Comparison of ENCODE assay signal across 8 cellular contexts in the genomic region with DNA sequence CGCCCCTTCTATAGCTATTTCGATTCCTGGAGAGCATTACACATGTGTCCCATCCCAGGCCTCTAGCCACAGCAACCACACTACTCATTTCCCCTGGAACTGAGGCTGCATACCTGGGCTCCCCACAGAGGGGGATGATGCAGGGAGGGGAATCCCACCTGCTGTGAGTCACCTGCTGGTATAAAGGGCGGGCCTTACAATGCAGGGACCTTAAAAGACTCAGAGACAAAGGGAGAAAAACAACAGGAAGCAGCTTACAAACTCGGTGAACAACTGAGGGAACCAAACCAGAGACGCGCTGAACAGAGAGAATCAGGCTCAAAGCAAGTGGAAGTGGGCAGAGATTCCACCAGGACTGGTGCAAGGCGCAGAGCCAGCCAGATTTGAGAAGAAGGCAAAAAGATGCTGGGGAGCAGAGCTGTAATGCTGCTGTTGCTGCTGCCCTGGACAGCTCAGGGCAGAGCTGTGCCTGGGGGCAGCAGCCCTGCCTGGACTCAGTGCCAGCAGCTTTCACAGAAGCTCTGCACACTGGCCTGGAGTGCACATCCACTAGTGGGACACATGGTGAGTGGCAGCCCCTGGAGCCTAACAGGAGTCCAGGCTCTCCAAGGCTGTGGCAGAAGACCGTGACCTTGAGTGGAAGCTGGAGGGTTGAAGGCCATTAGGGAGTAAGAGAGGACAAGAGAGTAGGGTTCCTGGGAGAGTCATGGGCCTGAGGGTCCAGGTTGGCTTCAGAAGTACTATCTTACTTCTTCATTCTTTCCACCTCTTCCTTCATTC.
DNase-seq lines count a peak whose midpoint lies in the region; ATAC-seq and TF ChIP-seq lines count a peak whose summit lies in the region.

TSS of gene IL23A (plus strand) at position 242 of the 780 bp plus-strand sequence. CDS start at position 403, 161 bp downstream.

- peaks cover 15% of the 10 kb centered on the region for H3K36me3 ChIP-seq in iPS-20b (ENCODE audit: insufficient read depth, low read depth, low read length)

- H3K27me3 ChIP-seq in iPS-20b (ENCODE audit: insufficient read depth, low read length) = no peaks in the 10 kb centered on the region

- ATAC-seq in GM18505 (IDR thresholded peaks at IDR 0.05; ENCODE audit: unreplicated experiment) = peak; percentile 32
- ATAC-seq in GM21390 (IDR thresholded peaks at IDR 0.05; ENCODE audit: unreplicated experiment) = no peak

- peak within 1 kb of the TSS; percentile 33; the same call in 1 of the 2 replicates for H3K4me3 ChIP-seq in iPS-20b (ENCODE audit: low read length)

- H3K27ac ChIP-seq in iPS-20b (ENCODE audit: low read length) = peak within 1 kb of the TSS; percentile 76

- peaks cover 20% of the 10 kb centered on the region for H3K4me1 ChIP-seq in iPS-20b (ENCODE audit: insufficient read depth, low read length)

- DNase-seq in NCI-H1417 (lab: John Stamatoyannopoulos, UW) (peak in 2 of 3 experiments; percentile 82 to 92), activated T-cell treated with anti-CD3 and anti-CD28 coated beads for 1 hour (ENCODE audit: low read depth) (peak; percentile 67), GDM1 (lab: John Stamatoyannopoulos, UW) (no peak), globus pallidus (ENCODE audit: low spot score) (no peak)
- peak; percentile 82 to 92 for DNase-seq in stimulated activated CD8-positive, alpha-beta memory T cell treated with anti-CD3 and anti-CD28 coated beads, Interleukin-7, amount 100 ng/mL, for 4 hours (ENCODE audit: low read depth in 2 of 2)

- no peaks in the 10 kb centered on the region for H3K9me3 ChIP-seq in iPS-20b (ENCODE audit: insufficient read depth, low read depth, low read length)

- TF ChIP-seq POLR2A in GM18505 (IDR thresholded peaks at IDR 0.05; ENCODE audit: borderline replicate concordance, extremely low read depth, insufficient read depth, insufficient read length) = peak; percentile 58

- H3K9ac ChIP-seq in iPS-20b (ENCODE audit: low read depth, low read length) = peak within 1 kb of the TSS; percentile 58

Comparison
In these comparisons a context has a peak if more than half of its experiments do, and no peak if none do; other contexts are left out.
1. DNase-seq: peak in NCI-H1417 (2 of 3), activated T-cell treated with anti-CD3 and anti-CD28 coated beads for 1 hour (single experiment) and stimulated activated CD8-positive, alpha-beta memory T cell treated with anti-CD3 and anti-CD28 coated beads, Interleukin-7, amount 100 ng/mL, for 4 hours (2 of 2); none in GDM1 (single experiment) and globus pallidus (single experiment).